ENCODE assay signal across 24 cellular contexts in genomic region chr9:135414293-135414692, GRCh38.
"Had no signal": no experiment of that assay in that cellular context is flagged by ENCODE, and none has a peak within 500 bp of the region (broad histone marks: within the 10 kb centered on the region; RNA-seq: fewer than 3 reads in every experiment).

No MANE protein-coding gene starts in this region.

- H3K4me3 ChIP-seq: coronary artery, esophagus squamous epithelium, lung, prostate gland, transverse colon had no signal

- ATAC-seq: activated CD4-positive, alpha-beta T cell treated with anti-CD3 and anti-CD28 coated beads for 36 hours; activated CD8-positive, alpha-beta memory T cell treated with anti-CD3 and anti-CD28 coated beads, Interleukin-2, amount 10 ng/mL, durations not matched to agents 7 days and 5 days; activated naive CD4-positive, alpha-beta T cell treated with anti-CD3 and anti-CD28 coated beads, Interleukin-2, amount 50 U/mL, for 72 hours; left colon; right cardiac atrium; T-helper 17 cell had no signal

- H3K27me3 Mint-ChIP-seq: activated CD8-positive, alpha-beta memory T cell treated with anti-CD3 and anti-CD28 coated beads, Interleukin-2, amount 10 ng/mL, durations not matched to agents 7 days and 5 days had no signal

- DNase-seq: activated CD4-positive, alpha-beta memory T cell treated with anti-CD3 and anti-CD28 coated beads for 36 hours; activated CD4-positive, alpha-beta T cell treated with anti-CD3 and anti-CD28 coated beads for 36 hours; activated CD8-positive, alpha-beta memory T cell treated with anti-CD3 and anti-CD28 coated beads, Interleukin-2, amount 10 ng/mL, durations not matched to agents 7 days and 5 days; activated T-cell treated with anti-CD3 and anti-CD28 coated beads, Interleukin-2, amount 50 U/mL, for 1 hour; caudate nucleus; effector CD4-positive, alpha-beta T cell; esophagus squamous epithelium; glutamatergic neuron; left colon; midbrain; right cardiac atrium; small intestine; stimulated activated CD4-positive, alpha-beta T cell treated with anti-CD3 and anti-CD28 coated beads, Interleukin-4, amount 100 ng/mL, for 4 hours; stimulated activated CD8-positive, alpha-beta memory T cell treated with anti-CD3 and anti-CD28 coated beads, Interleukin-4, amount 100 ng/mL, for 48 hours; stimulated activated naive CD4-positive, alpha-beta T cell treated with Interleukin-2 at 50 U/mL for 16 hours; substantia nigra; T-helper 17 cell; transverse colon; WERI-Rb-1 had no signal

- H3K4me1 Mint-ChIP-seq: activated CD4-positive, alpha-beta T cell treated with anti-CD3 and anti-CD28 coated beads for 36 hours; activated CD8-positive, alpha-beta memory T cell treated with anti-CD3 and anti-CD28 coated beads, Interleukin-2, amount 10 ng/mL, durations not matched to agents 7 days and 5 days had no signal

- H3K36me3 Mint-ChIP-seq: activated CD4-positive, alpha-beta memory T cell treated with anti-CD3 and anti-CD28 coated beads for 36 hours; activated CD8-positive, alpha-beta memory T cell treated with anti-CD3 and anti-CD28 coated beads, Interleukin-2, amount 10 ng/mL, durations not matched to agents 7 days and 5 days; activated naive CD4-positive, alpha-beta T cell treated with anti-CD3 and anti-CD28 coated beads, Interleukin-2, amount 50 U/mL, for 72 hours had no signal

- H3K4me3 Mint-ChIP-seq: activated CD4-positive, alpha-beta memory T cell treated with anti-CD3 and anti-CD28 coated beads for 36 hours; activated CD4-positive, alpha-beta T cell treated with anti-CD3 and anti-CD28 coated beads for 36 hours; activated CD8-positive, alpha-beta memory T cell treated with anti-CD3 and anti-CD28 coated beads, Interleukin-2, amount 10 ng/mL, durations not matched to agents 7 days and 5 days; T-helper 17 cell had no signal

- H3K9me3 Mint-ChIP-seq: activated CD4-positive, alpha-beta memory T cell treated with anti-CD3 and anti-CD28 coated beads for 36 hours; activated naive CD4-positive, alpha-beta T cell treated with anti-CD3 and anti-CD28 coated beads, Interleukin-2, amount 50 U/mL, for 72 hours had no signal

- H3K9me3 ChIP-seq: esophagus squamous epithelium, prostate gland, transverse colon had no signal

- H3K27ac Mint-ChIP-seq: activated CD4-positive, alpha-beta memory T cell treated with anti-CD3 and anti-CD28 coated beads for 36 hours; activated CD4-positive, alpha-beta T cell treated with anti-CD3 and anti-CD28 coated beads for 36 hours; activated CD8-positive, alpha-beta memory T cell treated with anti-CD3 and anti-CD28 coated beads, Interleukin-2, amount 10 ng/mL, durations not matched to agents 7 days and 5 days; activated naive CD4-positive, alpha-beta T cell treated with anti-CD3 and anti-CD28 coated beads, Interleukin-2, amount 50 U/mL, for 72 hours; T-helper 17 cell had no signal

- H3K27ac ChIP-seq: coronary artery, esophagus squamous epithelium, prostate gland, transverse colon, WERI-Rb-1 had no signal

- FAIRE-seq: endothelial cell of umbilical vein, small intestine had no signal

- H3K36me3 ChIP-seq: esophagus squamous epithelium, prostate gland, transverse colon, WERI-Rb-1 had no signal

- H3K4me1 ChIP-seq: prostate gland, transverse colon had no signal
